ENCODE assay signal across 16 cellular contexts in genomic region chr4:128521634-128522253, GRCh38.
DNase-seq lines count a peak whose midpoint lies in the region; ATAC-seq lines count a peak whose summit lies in the region.
"Had no signal": no experiment of that assay in that cellular context is flagged by ENCODE, and none has a peak within 500 bp of the region (broad histone marks: within the 10 kb centered on the region; RNA-seq: fewer than 3 reads in every experiment).

No MANE protein-coding gene starts in this region.

- ATAC-seq in GM21515 (IDR thresholded peaks at IDR 0.05; ENCODE audit: unreplicated experiment) (no peak), left lobe of liver (no peak)

- DNase-seq in Caki2 (ENCODE audit: low read depth) = peak; percentile 65
- peak; percentile 7 for DNase-seq in MV-4-11 (lab: John Stamatoyannopoulos, UW)
- peak; percentile 90 for DNase-seq in dermis blood vessel endothelial cell
- peak; percentile 26 for DNase-seq in mucosa of gallbladder (ENCODE audit: low spot score)
- no peak for DNase-seq in NCI-H510A treated with DMSO at 0.1 percent for 48 hours (lab: John Stamatoyannopoulos, UW)
- DNase-seq in activated CD4-positive, alpha-beta T cell treated with anti-CD3 and anti-CD28 coated beads for 48 hours = no peak
- DNase-seq in left lobe of liver (ENCODE audit: low spot score) = no peak
- DNase-seq: activated naive CD8-positive, alpha-beta T cell treated with anti-CD3 and anti-CD28 coated beads for 36 hours; BE2C; colonic mucosa; Kasumi-1; naive B cell; NCI-H2107; stimulated activated CD4-positive, alpha-beta T cell treated with anti-CD3 and anti-CD28 coated beads, Interleukin-4, amount 100 ng/mL, for 4 hours; stimulated activated naive CD4-positive, alpha-beta T cell had no signal

- in situ Hi-C loops in Caki2 (cut with HindIII; ENCODE audit: low pct_unique_long_range_greater_than_20kb, low sequenced_read_pairs) = no loop called here

Comparison
In these comparisons a context has a peak if more than half of its experiments do, and no peak if none do; other contexts are left out.
1. DNase-seq: peak in Caki2 (single experiment), MV-4-11 (single experiment), dermis blood vessel endothelial cell (single experiment) and mucosa of gallbladder (single experiment); none in NCI-H510A treated with DMSO at 0.1 percent for 48 hours (single experiment), activated CD4-positive, alpha-beta T cell treated with anti-CD3 and anti-CD28 coated beads for 48 hours (single experiment) and left lobe of liver (single experiment).